ENCODE assay signal across 1 cellular context in the genomic region with DNA sequence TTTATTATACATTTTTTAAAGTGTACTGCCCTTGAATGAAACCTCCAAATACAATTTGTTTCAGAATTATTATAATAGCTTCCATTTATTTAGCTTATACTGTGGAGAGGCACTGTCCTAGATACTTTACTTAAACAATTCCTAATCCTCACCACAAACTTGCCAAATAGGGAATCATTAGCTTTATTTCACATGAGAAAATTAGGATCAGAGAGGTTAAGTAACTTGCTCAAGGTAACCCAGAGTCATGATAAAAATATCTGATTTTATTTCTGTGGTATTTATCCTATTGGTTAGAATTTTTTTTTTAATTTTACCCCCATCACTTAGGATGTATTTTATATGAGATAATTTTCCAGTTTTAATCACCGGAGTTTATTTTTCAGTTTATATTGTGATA.
A peak's percentile ranks its signal among the peaks of the same experiment; 100 is the strongest.
TF ChIP-seq lines count a peak whose summit lies in the region.

No MANE protein-coding gene starts in this region.

TF ChIP-seq in K562, 482 proteins besides CTCF, POLR2A, EP300 and RAD21 (continued from another document):
- TF ChIP-seq NR2F6 (CRISPR knock-in tag; IDR thresholded peaks at IDR 0.05) (no peak), HNRNPL (IDR thresholded peaks at IDR 0.05; ENCODE audit: low read depth, low read length) (no peak), CHCHD3 (CRISPR knock-in tag; IDR thresholded peaks at IDR 0.05) (no peak), DIDO1 (tag; IDR thresholded peaks at IDR 0.05; ENCODE audit: low read depth) (no peak), RBM25 (IDR thresholded peaks at IDR 0.05; ENCODE audit: low read depth, low read length, severe bottlenecking) (peak; percentile 99)
- TF ChIP-seq, protein P1, sequence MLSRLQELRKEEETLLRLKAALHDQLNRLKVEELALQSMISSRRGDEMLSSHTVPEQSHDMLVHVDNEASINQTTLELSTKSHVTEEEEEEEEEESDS (CRISPR knock-in tag; IDR thresholded peaks at IDR 0.05) = no peak
